ENCODE assay signal across 25 cellular contexts in the genomic region with DNA sequence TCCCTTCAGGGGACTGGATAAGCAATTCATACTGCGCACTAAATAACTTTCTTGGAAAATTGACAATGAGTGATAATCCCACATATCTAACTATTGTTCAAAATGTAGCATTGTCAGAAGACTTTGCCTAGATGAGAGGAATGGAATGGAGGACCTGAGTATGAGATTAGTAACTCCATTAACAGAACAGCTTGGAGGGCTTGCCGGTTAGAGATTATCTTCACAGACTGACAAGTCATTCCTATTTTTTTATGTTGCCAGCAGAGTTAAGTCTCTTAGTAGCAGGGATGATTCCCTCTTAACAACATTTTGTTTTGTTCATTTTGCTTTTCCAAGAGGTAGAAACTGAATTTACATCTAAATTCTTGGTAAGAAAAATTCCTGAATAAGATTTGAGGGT.
"Had no signal": no experiment of that assay in that cellular context is flagged by ENCODE, and none has a peak within 500 bp of the region (broad histone marks: within the 10 kb centered on the region; RNA-seq: fewer than 3 reads in every experiment).

No MANE protein-coding gene starts in this region.

- H3K4me1 ChIP-seq: left ventricle myocardium inferior, right atrium auricular region, right lobe of liver, testis, transverse colon, upper lobe of left lung had no signal

- H3K4me1 Mint-ChIP-seq: stimulated activated memory B cell treated with anti-CD40 and anti-IgM and Interleukin-4, amounts not matched to agents 10 μg/mL and 1 μg/mL and 100 μg/mL, for 72 hours; stimulated activated naive CD8-positive, alpha-beta T cell treated with anti-CD3 and anti-CD28 coated beads, Interleukin-15, amount 100 ng/mL, for 72 hours had no signal

- H3K4me3 ChIP-seq: left ventricle myocardium inferior, lung, mucosa of descending colon, ovary, right atrium auricular region, right lobe of liver, smooth muscle cell, testis, thyroid gland, transverse colon, upper lobe of left lung, vagina had no signal

- H3K9me3 Mint-ChIP-seq: naive thymus-derived CD4-positive, alpha-beta T cell; natural killer cell treated with Interleukin-12 subunit alpha and Interleukin-12 subunit beta and Interleukin-15 and Interleukin-18, amount 100 ng/mL, for 72 hours; stimulated activated memory B cell treated with anti-CD40 and anti-IgM and Interleukin-4, amounts not matched to agents 10 μg/mL and 1 μg/mL and 100 μg/mL, for 72 hours; stimulated activated naive CD8-positive, alpha-beta T cell treated with anti-CD3 and anti-CD28 coated beads, Interleukin-15, amount 100 ng/mL, for 72 hours had no signal

- H3K4me3 Mint-ChIP-seq: naive thymus-derived CD4-positive, alpha-beta T cell; natural killer cell treated with Interleukin-12 subunit alpha and Interleukin-12 subunit beta and Interleukin-15 and Interleukin-18, amount 100 ng/mL, for 72 hours; stimulated activated memory B cell treated with anti-CD40 and anti-IgM and Interleukin-4, amounts not matched to agents 10 μg/mL and 1 μg/mL and 100 μg/mL, for 72 hours; stimulated activated naive CD8-positive, alpha-beta T cell treated with anti-CD3 and anti-CD28 coated beads, Interleukin-15, amount 100 ng/mL, for 72 hours had no signal

- H3K36me3 ChIP-seq: ovary had no signal

- H3K27ac Mint-ChIP-seq: natural killer cell treated with Interleukin-12 subunit alpha and Interleukin-12 subunit beta and Interleukin-15 and Interleukin-18, amount 100 ng/mL, for 72 hours; progenitor cell of endocrine pancreas; stimulated activated memory B cell treated with anti-CD40 and anti-IgM and Interleukin-4, amounts not matched to agents 10 μg/mL and 1 μg/mL and 100 μg/mL, for 72 hours; stimulated activated naive CD8-positive, alpha-beta T cell treated with anti-CD3 and anti-CD28 coated beads, Interleukin-15, amount 100 ng/mL, for 72 hours had no signal

- ATAC-seq: mucosa of descending colon; naive thymus-derived CD4-positive, alpha-beta T cell; natural killer cell treated with Interleukin-12 subunit alpha and Interleukin-12 subunit beta and Interleukin-15 and Interleukin-18, amount 100 ng/mL, for 72 hours; right lobe of liver; stimulated activated memory B cell treated with anti-CD40 and anti-IgM and Interleukin-4, amounts not matched to agents 10 μg/mL and 1 μg/mL and 100 μg/mL, for 72 hours; stimulated activated naive CD8-positive, alpha-beta T cell treated with anti-CD3 and anti-CD28 coated beads, Interleukin-15, amount 100 ng/mL, for 72 hours had no signal

- H3K9me3 ChIP-seq: left ventricle myocardium inferior, mucosa of descending colon, ovary, right atrium auricular region, right lobe of liver, testis, thyroid gland, transverse colon, upper lobe of left lung, vagina had no signal

- H3K27me3 ChIP-seq: ovary, right atrium auricular region, right lobe of liver, testis, thyroid gland, transverse colon, upper lobe of left lung, vagina had no signal

- DNase-seq: islet precursor cell; left ventricle myocardium inferior; midbrain; mucosa of descending colon; naive thymus-derived CD4-positive, alpha-beta T cell; ovary; right lobe of liver; stimulated activated CD4-positive, alpha-beta T cell treated with anti-CD3 and anti-CD28 coated beads, Interleukin-1b, Interleukin-23, amount 100 ng/mL, for 48 hours; stimulated activated CD4-positive, alpha-beta T cell treated with anti-CD3 and anti-CD28 coated beads, Interleukin-2, amount 100 ng/mL, for 48 hours; stimulated activated CD4-positive, alpha-beta T cell treated with anti-CD3 and anti-CD28 coated beads, Interleukin-4, amount 100 ng/mL, for 4 hours; stimulated activated CD8-positive, alpha-beta memory T cell treated with anti-CD3 and anti-CD28 coated beads, Interleukin-4, amount 100 ng/mL, for 48 hours; stimulated activated naive CD4-positive, alpha-beta T cell treated with Interleukin-2 at 50 U/mL for 16 hours; stimulated activated naive CD8-positive, alpha-beta T cell treated with anti-CD3 and anti-CD28 coated beads, Interleukin-15, amount 100 ng/mL, for 72 hours; substantia nigra; testis; thyroid gland; transverse colon; upper lobe of left lung had no signal

- H3K27me3 Mint-ChIP-seq: naive thymus-derived CD4-positive, alpha-beta T cell; natural killer cell treated with Interleukin-12 subunit alpha and Interleukin-12 subunit beta and Interleukin-15 and Interleukin-18, amount 100 ng/mL, for 72 hours; progenitor cell of endocrine pancreas; stimulated activated memory B cell treated with anti-CD40 and anti-IgM and Interleukin-4, amounts not matched to agents 10 μg/mL and 1 μg/mL and 100 μg/mL, for 72 hours; stimulated activated naive CD8-positive, alpha-beta T cell treated with anti-CD3 and anti-CD28 coated beads, Interleukin-15, amount 100 ng/mL, for 72 hours had no signal

- H3K27ac ChIP-seq: left ventricle myocardium inferior, ovary, right atrium auricular region, right lobe of liver, testis, thyroid gland, transverse colon, upper lobe of left lung, vagina had no signal
